ENCODE assay signal across 12 cellular contexts in genomic region chr2:203689424-203690109, GRCh38. TPM values are rescaled to one million over a fixed set of nuclear protein-coding genes. Genes with fewer than 3 reads are reported as not detected.
DNase-seq lines count a peak whose midpoint lies in the region; ATAC-seq and TF ChIP-seq lines count a peak whose summit lies in the region.
"Had no signal": no experiment of that assay in that cellular context is flagged by ENCODE, and none has a peak within 500 bp of the region (broad histone marks: within the 10 kb centered on the region; RNA-seq: fewer than 3 reads in every experiment).

No MANE protein-coding gene starts in this region.

- in situ Hi-C loops in HAP-1 (cut with MboI; ENCODE audit: low sequenced_read_pairs): no loop called here

- no peaks in the 10 kb centered on the region for H3K9me3 Mint-ChIP-seq in activated naive CD4-positive, alpha-beta T cell treated with anti-CD3 and anti-CD28 coated beads for 36 hours
- no peaks in the 10 kb centered on the region for H3K9me3 Mint-ChIP-seq in mesothelial cell of epicardium
- peaks cover 3% of the 10 kb centered on the region for H3K9me3 Mint-ChIP-seq in activated T-helper 1 cell treated with anti-CD3 and anti-CD28 coated beads, Interleukin-12 subunit alpha, Interleukin-12 subunit beta, Interleukin-2, Interleukin-4 antibody, amounts not matched to agents 30 ng/mL and 10 ng/mL and 1 ng/mL, durations not matched to agents 14 hours and 24 hours and 36 hours

- H3K36me3 Mint-ChIP-seq in activated naive CD4-positive, alpha-beta T cell treated with anti-CD3 and anti-CD28 coated beads for 36 hours (ENCODE audit: low read depth): no peaks in the 10 kb centered on the region
- H3K36me3 Mint-ChIP-seq in mesothelial cell of epicardium: no peaks in the 10 kb centered on the region
- H3K36me3 Mint-ChIP-seq in activated T-helper 1 cell treated with anti-CD3 and anti-CD28 coated beads, Interleukin-12 subunit alpha, Interleukin-12 subunit beta, Interleukin-2, Interleukin-4 antibody, amounts not matched to agents 30 ng/mL and 10 ng/mL and 1 ng/mL, durations not matched to agents 14 hours and 24 hours and 36 hours (ENCODE audit: low read depth): peaks cover 6% of the 10 kb centered on the region

- WGBS in lung, 2 donors: 65 to 66% methylated on average over 8 of the region's 8 CpGs

- H3K36me3 ChIP-seq in DOHH2 (ENCODE audit: control insufficient read depth, low read length) (no peaks in the 10 kb centered on the region), lung (ENCODE audit: control insufficient read depth in 2 of 2, insufficient read depth in 2 of 2, low read length in 2 of 2) (no peaks in the 10 kb centered on the region), HAP-1 (replicated peaks) (no peaks in the 10 kb centered on the region)

- no peaks in the 10 kb centered on the region for H3K79me2 ChIP-seq in DOHH2 (ENCODE audit: control insufficient read depth, low read length)

- H3F3A ChIP-seq in DOHH2 (ENCODE audit: control insufficient read depth, insufficient read depth): no peaks in the 10 kb centered on the region

- H3K27me3 Mint-ChIP-seq in activated naive CD4-positive, alpha-beta T cell treated with anti-CD3 and anti-CD28 coated beads for 36 hours (ENCODE audit: low read depth): no peaks in the 10 kb centered on the region
- H3K27me3 Mint-ChIP-seq in mesothelial cell of epicardium (ENCODE audit: low read depth): no peaks in the 10 kb centered on the region
- H3K27me3 Mint-ChIP-seq in activated T-helper 1 cell treated with anti-CD3 and anti-CD28 coated beads, Interleukin-12 subunit alpha, Interleukin-12 subunit beta, Interleukin-2, Interleukin-4 antibody, amounts not matched to agents 30 ng/mL and 10 ng/mL and 1 ng/mL, durations not matched to agents 14 hours and 24 hours and 36 hours (ENCODE audit: insufficient read depth): peaks cover 8% of the 10 kb centered on the region

- H3K9me3 ChIP-seq in DOHH2 (ENCODE audit: control insufficient read depth, insufficient read depth, low read length) (no peaks in the 10 kb centered on the region), lung (ENCODE audit: control insufficient read depth in 2 of 2, insufficient read depth in 1 of 2, low read length in 1 of 2) (no peaks in the 10 kb centered on the region), HAP-1 (no peaks in the 10 kb centered on the region)

- H3K27ac Mint-ChIP-seq in activated naive CD4-positive, alpha-beta T cell treated with anti-CD3 and anti-CD28 coated beads for 36 hours: no peak overlapping the region
- H3K27ac Mint-ChIP-seq in mesothelial cell of epicardium: no peak overlapping the region
- no peak overlapping the region for H3K27ac Mint-ChIP-seq in activated T-helper 1 cell treated with anti-CD3 and anti-CD28 coated beads, Interleukin-12 subunit alpha, Interleukin-12 subunit beta, Interleukin-2, Interleukin-4 antibody, amounts not matched to agents 30 ng/mL and 10 ng/mL and 1 ng/mL, durations not matched to agents 14 hours and 24 hours and 36 hours

- peak overlapping the region; percentile 69 for H3K4me2 ChIP-seq in DOHH2 (ENCODE audit: low read length)

- intact Hi-C loops in activated naive CD4-positive, alpha-beta T cell treated with anti-CD3 and anti-CD28 coated beads for 36 hours (cut with micrococcal nuclease): no loop called here
- intact Hi-C loops in activated T-helper 1 cell treated with anti-CD3 and anti-CD28 coated beads, Interleukin-12 subunit alpha, Interleukin-12 subunit beta, Interleukin-2, Interleukin-4 antibody, amounts not matched to agents 30 ng/mL and 10 ng/mL and 1 ng/mL, durations not matched to agents 14 hours and 24 hours and 36 hours (cut with micrococcal nuclease): no loop called here

- H3K27me3 ChIP-seq in DOHH2 (ENCODE audit: control insufficient read depth, low read length): peaks cover 85% of the 10 kb centered on the region
- no peaks in the 10 kb centered on the region for H3K27me3 ChIP-seq in lung (ENCODE audit: control insufficient read depth, insufficient read depth)
- no peaks in the 10 kb centered on the region for H3K27me3 ChIP-seq in HAP-1 (ENCODE audit: low read depth)

- no peak overlapping the region for H3K27ac ChIP-seq in DOHH2 (ENCODE audit: low read depth, low read length)
- peak overlapping the region; percentile 18 to 24 for H3K27ac ChIP-seq in lung (ENCODE audit: low read depth in 1 of 2, low read length in 1 of 2)

- DNase-seq in lung (ENCODE audit: low spot score) (no peak), mesothelial cell of epicardium (ENCODE audit: low spot score in 2 of 2, unreplicated experiment in 2 of 2) (no peak), HAP-1 (ENCODE audit: low spot score in 2 of 2) (no peak)
- no peak for DNase-seq in activated naive CD4-positive, alpha-beta T cell treated with anti-CD3 and anti-CD28 coated beads for 36 hours
- DNase-seq in activated T-helper 1 cell treated with anti-CD3 and anti-CD28 coated beads, Interleukin-12 subunit alpha, Interleukin-12 subunit beta, Interleukin-2, Interleukin-4 antibody, amounts not matched to agents 30 ng/mL and 10 ng/mL and 1 ng/mL, durations not matched to agents 14 hours and 24 hours and 36 hours (ENCODE audit: low spot score): no peak
- DNase-seq: activated T-cell treated with anti-CD3 and anti-CD28 coated beads for 4 hours, hypothalamus, NCI-H2171 had no signal

- CTCF ChIA-PET in activated naive CD4-positive, alpha-beta T cell treated with anti-CD3 and anti-CD28 coated beads for 36 hours (lab: Charles Lee): interaction anchor here (0.7 to 0.8 kb wide), 2 partner anchors 107 to 127 kb away, joined by 3 read pairs; no protein-coding TSS in a partner anchor

- TF ChIP-seq CTCF in DOHH2 (IDR thresholded peaks at IDR 0.05; ENCODE audit: low read depth, low read length, poor library complexity, severe bottlenecking) (no peak), lung (IDR thresholded peaks at IDR 0.05; ENCODE audit: control extremely low read depth, extremely low read depth) (no peak), mesothelial cell of epicardium (IDR thresholded peaks at IDR 0.05; ENCODE audit: unreplicated experiment) (no peak)

- peaks cover 19% of the 10 kb centered on the region; the same call in 1 of the 2 replicates for H4K20me1 ChIP-seq in DOHH2 (ENCODE audit: control insufficient read depth, insufficient read depth, low read depth, low read length)

- H3K4me1 ChIP-seq in DOHH2 (ENCODE audit: control insufficient read depth, low read length) (peaks cover 25% of the 10 kb centered on the region), lung (ENCODE audit: control insufficient read depth in 2 of 2, insufficient read depth in 2 of 2, low read length in 2 of 2) (peaks cover 11 to 24% of the 10 kb centered on the region in 2 donors), HAP-1 (no peaks in the 10 kb centered on the region)

- peak overlapping the region; percentile 46 for H3K4me3 ChIP-seq in DOHH2 (ENCODE audit: low read length)
- H3K4me3 ChIP-seq in lung: no peak overlapping the region
- H3K4me3 ChIP-seq in HAP-1: no peak overlapping the region
- H3K4me3 ChIP-seq: coronary artery had no signal

- H3K4me3 Mint-ChIP-seq in activated naive CD4-positive, alpha-beta T cell treated with anti-CD3 and anti-CD28 coated beads for 36 hours: no peak overlapping the region
- no peak overlapping the region for H3K4me3 Mint-ChIP-seq in mesothelial cell of epicardium
- no peak overlapping the region for H3K4me3 Mint-ChIP-seq in activated T-helper 1 cell treated with anti-CD3 and anti-CD28 coated beads, Interleukin-12 subunit alpha, Interleukin-12 subunit beta, Interleukin-2, Interleukin-4 antibody, amounts not matched to agents 30 ng/mL and 10 ng/mL and 1 ng/mL, durations not matched to agents 14 hours and 24 hours and 36 hours

- H3K4me1 Mint-ChIP-seq in activated naive CD4-positive, alpha-beta T cell treated with anti-CD3 and anti-CD28 coated beads for 36 hours (ENCODE audit: low read depth): peaks cover 16% of the 10 kb centered on the region
- peaks cover 10% of the 10 kb centered on the region for H3K4me1 Mint-ChIP-seq in mesothelial cell of epicardium
- H3K4me1 Mint-ChIP-seq in activated T-helper 1 cell treated with anti-CD3 and anti-CD28 coated beads, Interleukin-12 subunit alpha, Interleukin-12 subunit beta, Interleukin-2, Interleukin-4 antibody, amounts not matched to agents 30 ng/mL and 10 ng/mL and 1 ng/mL, durations not matched to agents 14 hours and 24 hours and 36 hours (ENCODE audit: low read depth): peaks cover 24% of the 10 kb centered on the region

- peak; percentile 51 for ATAC-seq in GM19467 (IDR thresholded peaks at IDR 0.05; ENCODE audit: unreplicated experiment)
- peak; percentile 64 for ATAC-seq in HG03457 (IDR thresholded peaks at IDR 0.05; ENCODE audit: unreplicated experiment)
- ATAC-seq in lung (ENCODE audit: insufficient read depth, low FRiP score): no peak

- no peaks in the 10 kb centered on the region for H3K9me2 ChIP-seq in DOHH2 (replicated peaks; ENCODE audit: control insufficient read depth, low read length)

RNA-seq across cellular contexts. Expression of gene CD28, which starts 16.9 kb away (rescaled TPM):
- 1 to 10 TPM; 1.0 to 3.0 TPM for total RNA-seq in lung
- polyA plus RNA-seq in lung: under 1 TPM; 0.14 to 0.84 TPM
- total RNA-seq in activated naive CD4-positive, alpha-beta T cell treated with anti-CD3 and anti-CD28 coated beads for 36 hours: 100 to 1,000 TPM; 165 to 167 TPM
- not detected in 3 replicates for total RNA-seq in mesothelial cell of epicardium
- 132 and 133 TPM in 2 replicates for total RNA-seq in activated T-helper 1 cell treated with anti-CD3 and anti-CD28 coated beads, Interleukin-12 subunit alpha, Interleukin-12 subunit beta, Interleukin-2, Interleukin-4 antibody, amounts not matched to agents 30 ng/mL and 10 ng/mL and 1 ng/mL, durations not matched to agents 14 hours and 24 hours and 36 hours

Comparison
In these comparisons a context has a peak if more than half of its experiments do, and no peak if none do; other contexts are left out.
1. RNA of gene CD28, which starts 16.9 kb away (total RNA-seq): 165 to 167 TPM in activated naive CD4-positive, alpha-beta T cell treated with anti-CD3 and anti-CD28 coated beads for 36 hours and 132 to 133 TPM in activated T-helper 1 cell treated with anti-CD3 and anti-CD28 coated beads, Interleukin-12 subunit alpha, Interleukin-12 subunit beta, Interleukin-2, Interleukin-4 antibody, amounts not matched to agents 30 ng/mL and 10 ng/mL and 1 ng/mL, durations not matched to agents 14 hours and 24 hours and 36 hours; 1.0 to 3.0 TPM in lung and not detected in mesothelial cell of epicardium; every median in the first group is over 10 times any median in the second.